3 cellular contexts compared by ENCODE assay signal in the genomic region with DNA sequence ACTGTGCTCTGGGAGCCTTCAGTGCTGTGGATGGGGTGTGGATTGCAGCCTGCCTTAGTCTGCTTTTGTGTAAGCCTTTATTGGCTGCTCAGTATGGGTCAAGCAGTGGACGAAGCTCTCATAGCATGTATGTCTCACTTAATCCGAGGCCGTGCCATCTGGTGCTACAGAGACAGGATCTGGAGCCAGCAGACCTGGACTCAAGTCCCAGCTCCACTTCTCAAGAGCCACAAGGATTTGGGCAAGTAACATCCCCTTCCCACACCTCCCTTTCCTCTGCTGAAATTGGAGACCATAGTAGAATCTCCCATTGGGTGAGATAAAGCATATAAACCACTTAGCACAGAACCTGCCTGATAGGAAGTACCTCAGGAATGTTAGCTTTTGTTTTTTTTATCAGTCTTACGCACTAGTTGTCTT.
TF ChIP-seq lines count a peak whose summit lies in the region.

No MANE protein-coding gene starts in this region.

TF ChIP-seq in liver, 16 proteins besides CTCF, POLR2A, EP300 and RAD21:
- TF ChIP-seq FOXA1 (IDR thresholded peaks at IDR 0.05) (no peak), HNF4A (conservative IDR thresholded peaks at IDR 0.05) (no peak), HNF4G (IDR thresholded peaks at IDR 0.05) (no peak), JUND (IDR thresholded peaks at IDR 0.05) (no peak), FOXA2 (IDR thresholded peaks at IDR 0.05) (no peak), NR2F2 (IDR thresholded peaks at IDR 0.05) (no peak), GABPA (IDR thresholded peaks at IDR 0.05 in 1 of 2, conservative IDR thresholded peaks at IDR 0.05 in 1 of 2) (no peak), RXRA (IDR thresholded peaks at IDR 0.05) (no peak), EGR1 (IDR thresholded peaks at IDR 0.05; ENCODE audit: low read depth in 2 of 2) (no peak), YY1 (IDR thresholded peaks at IDR 0.05) (no peak), SP1 (IDR thresholded peaks at IDR 0.05) (no peak), TAF1 (conservative IDR thresholded peaks at IDR 0.05) (no peak)
- TF ChIP-seq, protein P1, sequence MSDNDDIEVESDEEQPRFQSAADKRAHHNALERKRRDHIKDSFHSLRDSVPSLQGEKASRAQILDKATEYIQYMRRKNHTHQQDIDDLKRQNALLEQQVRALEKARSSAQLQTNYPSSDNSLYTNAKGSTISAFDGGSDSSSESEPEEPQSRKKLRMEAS (IDR thresholded peaks at IDR 0.05): no peak
- TF ChIP-seq, protein P2, sequence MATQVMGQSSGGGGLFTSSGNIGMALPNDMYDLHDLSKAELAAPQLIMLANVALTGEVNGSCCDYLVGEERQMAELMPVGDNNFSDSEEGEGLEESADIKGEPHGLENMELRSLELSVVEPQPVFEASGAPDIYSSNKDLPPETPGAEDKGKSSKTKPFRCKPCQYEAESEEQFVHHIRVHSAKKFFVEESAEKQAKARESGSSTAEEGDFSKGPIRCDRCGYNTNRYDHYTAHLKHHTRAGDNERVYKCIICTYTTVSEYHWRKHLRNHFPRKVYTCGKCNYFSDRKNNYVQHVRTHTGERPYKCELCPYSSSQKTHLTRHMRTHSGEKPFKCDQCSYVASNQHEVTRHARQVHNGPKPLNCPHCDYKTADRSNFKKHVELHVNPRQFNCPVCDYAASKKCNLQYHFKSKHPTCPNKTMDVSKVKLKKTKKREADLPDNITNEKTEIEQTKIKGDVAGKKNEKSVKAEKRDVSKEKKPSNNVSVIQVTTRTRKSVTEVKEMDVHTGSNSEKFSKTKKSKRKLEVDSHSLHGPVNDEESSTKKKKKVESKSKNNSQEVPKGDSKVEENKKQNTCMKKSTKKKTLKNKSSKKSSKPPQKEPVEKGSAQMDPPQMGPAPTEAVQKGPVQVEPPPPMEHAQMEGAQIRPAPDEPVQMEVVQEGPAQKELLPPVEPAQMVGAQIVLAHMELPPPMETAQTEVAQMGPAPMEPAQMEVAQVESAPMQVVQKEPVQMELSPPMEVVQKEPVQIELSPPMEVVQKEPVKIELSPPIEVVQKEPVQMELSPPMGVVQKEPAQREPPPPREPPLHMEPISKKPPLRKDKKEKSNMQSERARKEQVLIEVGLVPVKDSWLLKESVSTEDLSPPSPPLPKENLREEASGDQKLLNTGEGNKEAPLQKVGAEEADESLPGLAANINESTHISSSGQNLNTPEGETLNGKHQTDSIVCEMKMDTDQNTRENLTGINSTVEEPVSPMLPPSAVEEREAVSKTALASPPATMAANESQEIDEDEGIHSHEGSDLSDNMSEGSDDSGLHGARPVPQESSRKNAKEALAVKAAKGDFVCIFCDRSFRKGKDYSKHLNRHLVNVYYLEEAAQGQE (IDR thresholded peaks at IDR 0.05): no peak

TF ChIP-seq in HepG2, 621 proteins besides CTCF, POLR2A, EP300 and RAD21:
- TF ChIP-seq DPF2 (CRISPR knock-in tag; IDR thresholded peaks at IDR 0.05; ENCODE audit: borderline replicate concordance, low read depth): no peak
- no peak for TF ChIP-seq LCORL (IDR thresholded peaks at IDR 0.05)
- TF ChIP-seq LCORL (CRISPR knock-in tag; IDR thresholded peaks at IDR 0.05): no peak
- TF ChIP-seq PCBP2 (optimal IDR thresholded peaks at IDR 0.05; ENCODE audit: low read depth, low read length, poor library complexity, severe bottlenecking): no peak
- TF ChIP-seq MTF2 (CRISPR knock-in tag; IDR thresholded peaks at IDR 0.05; ENCODE audit: borderline replicate concordance): no peak
- no peak for TF ChIP-seq ZZZ3 (CRISPR knock-in tag; IDR thresholded peaks at IDR 0.05; ENCODE audit: borderline replicate concordance)

TF ChIP-seq in K562, 482 proteins besides CTCF, POLR2A, EP300 and RAD21:
- no peak for TF ChIP-seq CCAR2 (IDR thresholded peaks at IDR 0.05; ENCODE audit: low read depth, low read length)
- TF ChIP-seq NRF1 (conservative IDR thresholded peaks at IDR 0.05 in 1 of 2, IDR thresholded peaks at IDR 0.05 in 1 of 2): no peak
- TF ChIP-seq MTA1 (IDR thresholded peaks at IDR 0.05; ENCODE audit: borderline replicate concordance): no peak
- TF ChIP-seq TSC22D4 (tag; IDR thresholded peaks at IDR 0.05): no peak
- no peak for TF ChIP-seq NEUROD1 (IDR thresholded peaks at IDR 0.05; ENCODE audit: borderline replicate concordance, low read depth, low read length, partially characterized antibody)
- TF ChIP-seq, protein P3, sequence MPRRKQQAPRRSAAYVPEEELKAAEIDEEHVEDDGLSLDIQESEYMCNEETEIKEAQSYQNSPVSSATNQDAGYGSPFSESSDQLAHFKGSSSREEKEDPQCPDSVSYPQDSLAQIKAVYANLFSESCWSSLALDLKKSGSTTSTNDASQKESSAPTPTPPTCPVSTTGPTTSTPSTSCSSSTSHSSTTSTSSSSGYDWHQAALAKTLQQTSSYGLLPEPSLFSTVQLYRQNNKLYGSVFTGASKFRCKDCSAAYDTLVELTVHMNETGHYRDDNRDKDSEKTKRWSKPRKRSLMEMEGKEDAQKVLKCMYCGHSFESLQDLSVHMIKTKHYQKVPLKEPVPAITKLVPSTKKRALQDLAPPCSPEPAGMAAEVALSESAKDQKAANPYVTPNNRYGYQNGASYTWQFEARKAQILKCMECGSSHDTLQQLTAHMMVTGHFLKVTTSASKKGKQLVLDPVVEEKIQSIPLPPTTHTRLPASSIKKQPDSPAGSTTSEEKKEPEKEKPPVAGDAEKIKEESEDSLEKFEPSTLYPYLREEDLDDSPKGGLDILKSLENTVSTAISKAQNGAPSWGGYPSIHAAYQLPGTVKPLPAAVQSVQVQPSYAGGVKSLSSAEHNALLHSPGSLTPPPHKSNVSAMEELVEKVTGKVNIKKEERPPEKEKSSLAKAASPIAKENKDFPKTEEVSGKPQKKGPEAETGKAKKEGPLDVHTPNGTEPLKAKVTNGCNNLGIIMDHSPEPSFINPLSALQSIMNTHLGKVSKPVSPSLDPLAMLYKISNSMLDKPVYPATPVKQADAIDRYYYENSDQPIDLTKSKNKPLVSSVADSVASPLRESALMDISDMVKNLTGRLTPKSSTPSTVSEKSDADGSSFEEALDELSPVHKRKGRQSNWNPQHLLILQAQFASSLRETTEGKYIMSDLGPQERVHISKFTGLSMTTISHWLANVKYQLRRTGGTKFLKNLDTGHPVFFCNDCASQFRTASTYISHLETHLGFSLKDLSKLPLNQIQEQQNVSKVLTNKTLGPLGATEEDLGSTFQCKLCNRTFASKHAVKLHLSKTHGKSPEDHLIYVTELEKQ (CRISPR knock-in tag; IDR thresholded peaks at IDR 0.05): no peak
- TF ChIP-seq HMGN3 (IDR thresholded peaks at IDR 0.05; ENCODE audit: borderline replicate concordance, extremely low read depth, insufficient read length, low read depth, low read length): no peak
- no peak for TF ChIP-seq HCFC1 (IDR thresholded peaks at IDR 0.05; ENCODE audit: low read depth, low read length)
- no peak for TF ChIP-seq NFYB (IDR thresholded peaks at IDR 0.05; ENCODE audit: extremely low read depth, insufficient read length)
- no peak for TF ChIP-seq PYGO2 (tag; IDR thresholded peaks at IDR 0.05)
- TF ChIP-seq, protein P4, sequence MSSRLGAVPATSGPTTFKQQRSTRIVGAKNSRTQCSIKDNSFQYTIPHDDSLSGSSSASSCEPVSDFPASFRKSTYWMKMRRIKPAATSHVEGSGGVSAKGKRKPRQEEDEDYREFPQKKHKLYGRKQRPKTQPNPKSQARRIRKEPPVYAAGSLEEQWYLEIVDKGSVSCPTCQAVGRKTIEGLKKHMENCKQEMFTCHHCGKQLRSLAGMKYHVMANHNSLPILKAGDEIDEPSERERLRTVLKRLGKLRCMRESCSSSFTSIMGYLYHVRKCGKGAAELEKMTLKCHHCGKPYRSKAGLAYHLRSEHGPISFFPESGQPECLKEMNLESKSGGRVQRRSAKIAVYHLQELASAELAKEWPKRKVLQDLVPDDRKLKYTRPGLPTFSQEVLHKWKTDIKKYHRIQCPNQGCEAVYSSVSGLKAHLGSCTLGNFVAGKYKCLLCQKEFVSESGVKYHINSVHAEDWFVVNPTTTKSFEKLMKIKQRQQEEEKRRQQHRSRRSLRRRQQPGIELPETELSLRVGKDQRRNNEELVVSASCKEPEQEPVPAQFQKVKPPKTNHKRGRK (tag; IDR thresholded peaks at IDR 0.05): no peak
- TF ChIP-seq ZNF124 (CRISPR knock-in tag; IDR thresholded peaks at IDR 0.05): no peak
- TF ChIP-seq RBM15 (IDR thresholded peaks at IDR 0.05; ENCODE audit: insufficient read depth, low read length): no peak
- no peak for TF ChIP-seq SOX6 (IDR thresholded peaks at IDR 0.05)
- no peak for TF ChIP-seq CHD2 (IDR thresholded peaks at IDR 0.05; ENCODE audit: low read depth, low read length)
- TF ChIP-seq ZFP30 (CRISPR knock-in tag; IDR thresholded peaks at IDR 0.05; ENCODE audit: borderline replicate concordance): no peak
